Comparison of ENCODE assay signal across 33 cellular contexts in genomic region chr12:52411806-52412205, GRCh38. TPM values are rescaled to one million over a fixed set of nuclear protein-coding genes. Genes with fewer than 3 reads are reported as not detected.
"Had no signal": no experiment of that assay in that cellular context is flagged by ENCODE, and none has a peak within 500 bp of the region (broad histone marks: within the 10 kb centered on the region; RNA-seq: fewer than 3 reads in every experiment).

No MANE protein-coding gene starts in this region.

- DNase-seq: naive B cell; nephron progenitor cell; occipital lobe; ovary; psoas muscle; right cardiac atrium; right lobe of liver; stimulated activated CD4-positive, alpha-beta T cell treated with anti-CD3 and anti-CD28 coated beads, Interleukin-15, amount 100 ng/mL, for 24 hours; stimulated activated CD4-positive, alpha-beta T cell treated with anti-CD3 and anti-CD28 coated beads, Interleukin-2, amount 100 ng/mL, for 24 hours; stimulated activated CD4-positive, alpha-beta T cell treated with anti-CD3 and anti-CD28 coated beads, Interleukin-2, amount 100 ng/mL, for 48 hours; stimulated activated CD4-positive, alpha-beta T cell treated with anti-CD3 and anti-CD28 coated beads, Interleukin-4, amount 100 ng/mL, for 24 hours; stimulated activated naive B cell treated with anti-CD40 and anti-IgM and Interleukin-4, amounts not matched to agents 10 μg/mL and 1 μg/mL and 100 μg/mL, for 72 hours; stimulated activated naive CD4-positive, alpha-beta T cell treated with Interleukin-2 at 50 U/mL for 16 hours; stomach; thyroid gland; trophoblast cell; uterus had no signal

- H3K4me1 ChIP-seq: parathyroid adenoma, psoas muscle, right lobe of liver, thyroid gland had no signal

- H2AFZ ChIP-seq: parathyroid adenoma had no signal

- H3K36me3 ChIP-seq: ovary, right lobe of liver, stomach, thoracic aorta, thyroid gland, tibial nerve, upper lobe of left lung, uterus had no signal

- H3K27me3 ChIP-seq: ovary, right lobe of liver, stomach, thyroid gland, tibial nerve, upper lobe of left lung, uterus had no signal

- H3K4me3 ChIP-seq: ovary, psoas muscle, right lobe of liver, skin epidermis, smooth muscle cell, stomach, thoracic aorta, thyroid gland, tibial nerve, upper lobe of left lung, uterus had no signal

- H3K9ac ChIP-seq: parathyroid adenoma had no signal

- H3K9me3 ChIP-seq: ovary, psoas muscle, right lobe of liver, stomach, thoracic aorta, thyroid gland, tibial nerve, upper lobe of left lung, uterus had no signal

- H3K27ac ChIP-seq: ovary, parathyroid adenoma, psoas muscle, right lobe of liver, skin epidermis, stomach, thoracic aorta, thyroid gland, tibial nerve, upper lobe of left lung, uterus had no signal

- ATAC-seq: naive thymus-derived CD8-positive, alpha-beta T cell; psoas muscle; right lobe of liver; stimulated activated effector memory CD8-positive, alpha-beta T cell treated with anti-CD3 and anti-CD28 coated beads, Interleukin-12 subunit alpha, Interleukin-12 subunit beta, amount 100 ng/mL, for 72 hours; stimulated activated naive B cell treated with anti-CD40 and anti-IgM and Interleukin-4, amounts not matched to agents 10 μg/mL and 1 μg/mL and 100 μg/mL, for 72 hours had no signal

- H3K4me2 ChIP-seq: smooth muscle cell had no signal

RNA-seq across cellular contexts. Expression of gene KRT82, which starts 5.7 kb away (rescaled TPM):
- total RNA-seq: naive thymus-derived CD8-positive, alpha-beta T cell; natural killer cell treated with Interleukin-12 subunit alpha and Interleukin-12 subunit beta and Interleukin-15 and Interleukin-18, amount 100 ng/mL, for 72 hours; neural crest cell; occipital lobe; osteoblast; ovary; progenitor cell of endocrine pancreas; psoas muscle; renal cortical epithelial cell; right cardiac atrium; right lobe of liver; smooth muscle cell; stomach; subcutaneous adipose tissue; temporal lobe; thoracic aorta; thyroid gland; tibial nerve; upper lobe of left lung; urinary bladder; uterus had no signal
- polyA plus RNA-seq: naive thymus-derived CD8-positive, alpha-beta T cell; ovary; psoas muscle; right cardiac atrium; stomach had no signal

RNA-seq across cellular contexts. Expression of gene KRT75, which starts 22.4 kb away (rescaled TPM):
- total RNA-seq: naive thymus-derived CD8-positive, alpha-beta T cell; natural killer cell treated with Interleukin-12 subunit alpha and Interleukin-12 subunit beta and Interleukin-15 and Interleukin-18, amount 100 ng/mL, for 72 hours; neural crest cell; occipital lobe; progenitor cell of endocrine pancreas; psoas muscle; renal cortical epithelial cell; right cardiac atrium; right lobe of liver; stomach; subcutaneous adipose tissue; temporal lobe; thoracic aorta; thyroid gland; tibial nerve; upper lobe of left lung; urinary bladder; uterus had no signal
- polyA plus RNA-seq: naive thymus-derived CD8-positive, alpha-beta T cell; ovary; psoas muscle; stomach; urinary bladder had no signal

RNA-seq across cellular contexts. Expression of gene KRT84, which starts 26.4 kb away (rescaled TPM):
- total RNA-seq: naive thymus-derived CD8-positive, alpha-beta T cell; natural killer cell treated with Interleukin-12 subunit alpha and Interleukin-12 subunit beta and Interleukin-15 and Interleukin-18, amount 100 ng/mL, for 72 hours; neural crest cell; occipital lobe; osteoblast; ovary; progenitor cell of endocrine pancreas; psoas muscle; renal cortical epithelial cell; right cardiac atrium; right lobe of liver; stomach; subcutaneous adipose tissue; temporal lobe; thoracic aorta; thyroid gland; tibial nerve; upper lobe of left lung; urinary bladder had no signal
- polyA plus RNA-seq: naive thymus-derived CD8-positive, alpha-beta T cell; ovary; psoas muscle; right cardiac atrium; stomach; urinary bladder had no signal

RNA-seq across cellular contexts. Expression of gene KRT6B, which starts 40.1 kb away (rescaled TPM):
- total RNA-seq: naive thymus-derived CD8-positive, alpha-beta T cell; natural killer cell treated with Interleukin-12 subunit alpha and Interleukin-12 subunit beta and Interleukin-15 and Interleukin-18, amount 100 ng/mL, for 72 hours; neural crest cell; osteoblast; progenitor cell of endocrine pancreas; right cardiac atrium; subcutaneous adipose tissue; thyroid gland; tibial nerve; urinary bladder; uterus had no signal
- polyA plus RNA-seq: naive thymus-derived CD8-positive, alpha-beta T cell; ovary; right cardiac atrium; urinary bladder had no signal

RNA-seq across cellular contexts. Expression of gene KRT85, which starts 44.5 kb away (rescaled TPM):
- total RNA-seq: naive thymus-derived CD8-positive, alpha-beta T cell; natural killer cell treated with Interleukin-12 subunit alpha and Interleukin-12 subunit beta and Interleukin-15 and Interleukin-18, amount 100 ng/mL, for 72 hours; neural crest cell; occipital lobe; osteoblast; ovary; progenitor cell of endocrine pancreas; psoas muscle; renal cortical epithelial cell; right cardiac atrium; right lobe of liver; smooth muscle cell; stomach; subcutaneous adipose tissue; temporal lobe; thoracic aorta; thyroid gland; tibial nerve; upper lobe of left lung; urinary bladder had no signal
- polyA plus RNA-seq: naive thymus-derived CD8-positive, alpha-beta T cell; ovary; psoas muscle; right cardiac atrium; smooth muscle cell; stomach; urinary bladder had no signal
